ENCODE assay signal across 1 cellular context in the genomic region with DNA sequence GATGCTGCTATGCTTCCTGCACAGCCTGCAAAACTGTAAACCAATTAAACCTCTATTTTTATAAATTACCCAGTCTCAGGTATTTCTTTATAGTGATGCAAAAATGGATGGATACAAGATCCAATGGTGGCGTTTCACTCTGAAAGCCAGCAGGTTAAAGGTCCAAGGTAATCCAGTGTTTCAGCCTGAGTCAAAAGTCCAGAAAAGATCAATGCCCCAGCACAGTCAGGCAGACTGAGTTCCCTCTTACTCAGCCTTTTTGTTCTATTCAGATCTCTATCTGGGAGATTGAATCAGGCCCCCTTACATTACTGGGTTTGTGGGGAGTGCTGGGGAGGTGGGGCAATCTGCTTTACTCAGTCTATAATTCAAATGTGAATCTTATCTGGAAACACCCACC.
TF ChIP-seq lines count a peak whose summit lies in the region.

No MANE protein-coding gene starts in this region.

TF ChIP-seq in GM23338, 12 proteins besides CTCF, POLR2A, EP300 and RAD21 (continued from another document):
- TF ChIP-seq, protein P1, sequence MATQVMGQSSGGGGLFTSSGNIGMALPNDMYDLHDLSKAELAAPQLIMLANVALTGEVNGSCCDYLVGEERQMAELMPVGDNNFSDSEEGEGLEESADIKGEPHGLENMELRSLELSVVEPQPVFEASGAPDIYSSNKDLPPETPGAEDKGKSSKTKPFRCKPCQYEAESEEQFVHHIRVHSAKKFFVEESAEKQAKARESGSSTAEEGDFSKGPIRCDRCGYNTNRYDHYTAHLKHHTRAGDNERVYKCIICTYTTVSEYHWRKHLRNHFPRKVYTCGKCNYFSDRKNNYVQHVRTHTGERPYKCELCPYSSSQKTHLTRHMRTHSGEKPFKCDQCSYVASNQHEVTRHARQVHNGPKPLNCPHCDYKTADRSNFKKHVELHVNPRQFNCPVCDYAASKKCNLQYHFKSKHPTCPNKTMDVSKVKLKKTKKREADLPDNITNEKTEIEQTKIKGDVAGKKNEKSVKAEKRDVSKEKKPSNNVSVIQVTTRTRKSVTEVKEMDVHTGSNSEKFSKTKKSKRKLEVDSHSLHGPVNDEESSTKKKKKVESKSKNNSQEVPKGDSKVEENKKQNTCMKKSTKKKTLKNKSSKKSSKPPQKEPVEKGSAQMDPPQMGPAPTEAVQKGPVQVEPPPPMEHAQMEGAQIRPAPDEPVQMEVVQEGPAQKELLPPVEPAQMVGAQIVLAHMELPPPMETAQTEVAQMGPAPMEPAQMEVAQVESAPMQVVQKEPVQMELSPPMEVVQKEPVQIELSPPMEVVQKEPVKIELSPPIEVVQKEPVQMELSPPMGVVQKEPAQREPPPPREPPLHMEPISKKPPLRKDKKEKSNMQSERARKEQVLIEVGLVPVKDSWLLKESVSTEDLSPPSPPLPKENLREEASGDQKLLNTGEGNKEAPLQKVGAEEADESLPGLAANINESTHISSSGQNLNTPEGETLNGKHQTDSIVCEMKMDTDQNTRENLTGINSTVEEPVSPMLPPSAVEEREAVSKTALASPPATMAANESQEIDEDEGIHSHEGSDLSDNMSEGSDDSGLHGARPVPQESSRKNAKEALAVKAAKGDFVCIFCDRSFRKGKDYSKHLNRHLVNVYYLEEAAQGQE (IDR thresholded peaks at IDR 0.05; ENCODE audit: unreplicated experiment): no peak
- TF ChIP-seq CREB1 (CRISPR knock-in tag; IDR thresholded peaks at IDR 0.05; ENCODE audit: low read depth) (no peak), ZNF331 (CRISPR knock-in tag; IDR thresholded peaks at IDR 0.05; ENCODE audit: low read depth) (no peak), ZNF114 (CRISPR knock-in tag; IDR thresholded peaks at IDR 0.05) (no peak), POLR2AphosphoS5 (IDR thresholded peaks at IDR 0.05; ENCODE audit: low read depth) (no peak), EZH2phosphoT487 (IDR thresholded peaks at IDR 0.05; ENCODE audit: unreplicated experiment) (no peak), EZH2 (IDR thresholded peaks at IDR 0.05; ENCODE audit: low read depth, unreplicated experiment) (no peak), ZNF462 (CRISPR knock-in tag; IDR thresholded peaks at IDR 0.05) (no peak), NANOG (IDR thresholded peaks at IDR 0.05; ENCODE audit: borderline replicate concordance) (no peak), ETS1 (IDR thresholded peaks at IDR 0.05) (no peak), STAT1 (IDR thresholded peaks at IDR 0.05; ENCODE audit: unreplicated experiment) (no peak)
